8 cellular contexts compared by ENCODE assay signal in genomic region chr5:62779010-62779422, GRCh38.
DNase-seq lines count a peak whose midpoint lies in the region; ATAC-seq and TF ChIP-seq lines count a peak whose summit lies in the region.

No MANE protein-coding gene starts in this region.

- H3K36me3 ChIP-seq in H7 (replicated peaks; ENCODE audit: control insufficient read depth, insufficient read depth, low read length) (no peaks in the 10 kb centered on the region), WERI-Rb-1 (no peaks in the 10 kb centered on the region), cardiac muscle cell (no peaks in the 10 kb centered on the region), psoas muscle (ENCODE audit: insufficient read depth in 1 of 2, low read depth in 1 of 2) (no peaks in the 10 kb centered on the region)

- no peaks in the 10 kb centered on the region for H3K4me1 Mint-ChIP-seq in activated naive CD4-positive, alpha-beta T cell treated with anti-CD3 and anti-CD28 coated beads for 36 hours (ENCODE audit: low read depth)

- ATAC-seq in psoas muscle (peak in 2 of 4 donors; percentile 57 to 77), HG02623 (IDR thresholded peaks at IDR 0.05; ENCODE audit: unreplicated experiment) (no peak)

- no peak overlapping the region for H3K4me3 Mint-ChIP-seq in activated naive CD4-positive, alpha-beta T cell treated with anti-CD3 and anti-CD28 coated beads for 36 hours

- H3K4me3 ChIP-seq in H7 (ENCODE audit: insufficient read depth, low read depth, low read length) (no peak overlapping the region), WERI-Rb-1 (ENCODE audit: low read depth, low read length) (no peak overlapping the region), cardiac muscle cell (no peak overlapping the region), psoas muscle (no peak overlapping the region)

- H3K9me3 Mint-ChIP-seq in activated naive CD4-positive, alpha-beta T cell treated with anti-CD3 and anti-CD28 coated beads for 36 hours, result no peaks in the 10 kb centered on the region

- intact Hi-C loops in psoas muscle (cut with DNase I), result loop anchor here (2.0 to 10.0 kb wide), 2 partner anchors 314 to 318 kb away; no protein-coding TSS in a partner anchor
- intact Hi-C loops in activated naive CD4-positive, alpha-beta T cell treated with anti-CD3 and anti-CD28 coated beads for 36 hours (cut with micrococcal nuclease), result loop anchor here (1.0 to 10.0 kb wide), 4 partner anchors 319 to 552 kb away; no protein-coding TSS in a partner anchor

- H3K9me3 ChIP-seq in WERI-Rb-1 (ENCODE audit: severe bottlenecking), result no peaks in the 10 kb centered on the region
- H3K9me3 ChIP-seq in cardiac muscle cell (ENCODE audit: low read depth), result no peaks in the 10 kb centered on the region
- H3K9me3 ChIP-seq in psoas muscle, result no peaks in the 10 kb centered on the region

- 20 to 21% (median 20%) methylated on average over 5 of the region's 5 CpGs for WGBS in psoas muscle, 3 donors

- no peaks in the 10 kb centered on the region for H3K27me3 ChIP-seq in H7 (ENCODE audit: control insufficient read depth, insufficient read depth, low read length)
- H3K27me3 ChIP-seq in WERI-Rb-1 (ENCODE audit: insufficient read depth, low read depth, severe bottlenecking), result no peaks in the 10 kb centered on the region
- H3K27me3 ChIP-seq in cardiac muscle cell, result no peaks in the 10 kb centered on the region
- no peaks in the 10 kb centered on the region for H3K27me3 ChIP-seq in psoas muscle (ENCODE audit: insufficient read depth in 3 of 3, low read length in 2 of 3)

- H3K27ac ChIP-seq in WERI-Rb-1 (no peak overlapping the region), cardiac muscle cell (no peak overlapping the region), psoas muscle (no peak overlapping the region)

- H3K4me1 ChIP-seq in cardiac muscle cell (ENCODE audit: low read depth) (no peaks in the 10 kb centered on the region), psoas muscle (no peaks in the 10 kb centered on the region)

- no peaks in the 10 kb centered on the region for H3K27me3 Mint-ChIP-seq in activated naive CD4-positive, alpha-beta T cell treated with anti-CD3 and anti-CD28 coated beads for 36 hours (ENCODE audit: low read depth)

- no peak overlapping the region for H3K27ac Mint-ChIP-seq in activated naive CD4-positive, alpha-beta T cell treated with anti-CD3 and anti-CD28 coated beads for 36 hours

- DNase-seq in EL, result peak; percentile 61
- peak; percentile 80 for DNase-seq in H7
- DNase-seq in NCI-H1694 (lab: John Stamatoyannopoulos, UW), result peak; percentile 54
- peak; percentile 15 for DNase-seq in WERI-Rb-1
- DNase-seq in cardiac muscle cell (ENCODE audit: low read depth in 1 of 2, low spot score in 1 of 2), result peak; percentile 80
- no peak for DNase-seq in psoas muscle
- DNase-seq in activated naive CD4-positive, alpha-beta T cell treated with anti-CD3 and anti-CD28 coated beads for 36 hours, result no peak

- TF ChIP-seq CTCF in WERI-Rb-1 (IDR thresholded peaks at IDR 0.05; ENCODE audit: low read depth, low read length) (peak; percentile 53), cardiac muscle cell (IDR thresholded peaks at IDR 0.05; ENCODE audit: low read depth, low read length) (peak; percentile 73), psoas muscle (IDR thresholded peaks at IDR 0.05) (peak; percentile 63)

- CTCF ChIA-PET in activated naive CD4-positive, alpha-beta T cell treated with anti-CD3 and anti-CD28 coated beads for 36 hours (lab: Charles Lee), result interaction anchor here (0.5 to 1.6 kb wide), 8 partner anchors 9 to 1308 kb away, joined by 3 to 9 read pairs (median 6); no protein-coding TSS in a partner anchor

- no peaks in the 10 kb centered on the region for H3K36me3 Mint-ChIP-seq in activated naive CD4-positive, alpha-beta T cell treated with anti-CD3 and anti-CD28 coated beads for 36 hours (ENCODE audit: low read depth)

Comparison
In these comparisons a context has a peak if more than half of its experiments do, and no peak if none do; other contexts are left out.
1. DNase-seq: peak in EL (single experiment), H7 (single experiment), NCI-H1694 (single experiment), WERI-Rb-1 (single experiment) and cardiac muscle cell (2 of 2); none in psoas muscle (0 of 2) and activated naive CD4-positive, alpha-beta T cell treated with anti-CD3 and anti-CD28 coated beads for 36 hours (single experiment).
2. Peak in every context shown above with its lines, with median percentiles within 50 percentile points of each other: CTCF ChIP-seq.